Comparison of ENCODE assay signal across 15 cellular contexts in genomic region chrX:9134341-9134740, GRCh38.
DNase-seq lines count a peak whose midpoint lies in the region; ATAC-seq, FAIRE-seq and TF ChIP-seq lines count a peak whose summit lies in the region.
"Had no signal": no experiment of that assay in that cellular context is flagged by ENCODE, and none has a peak within 500 bp of the region (broad histone marks: within the 10 kb centered on the region; RNA-seq: fewer than 3 reads in every experiment).

No MANE protein-coding gene starts in this region.

- no peaks in the 10 kb centered on the region for H3K79me1 ChIP-seq in H1 (ENCODE audit: low read depth, low read length)

- no peak overlapping the region for H4K91ac ChIP-seq in H1 (replicated peaks; ENCODE audit: insufficient read length, low read length)

- H3K4me1 ChIP-seq in right atrium auricular region: no peaks in the 10 kb centered on the region
- H3K4me1 ChIP-seq in H1 (replicated peaks in 1 of 4; ENCODE audit: control insufficient read depth in 3 of 4, insufficient read depth in 4 of 4, low read length in 3 of 4): peaks cover 0 to 4% (median 1%) of the 10 kb centered on the region in 4 experiments; a peak in 2 of 7 replicates
- no peaks in the 10 kb centered on the region for H3K4me1 ChIP-seq in CD8-positive, alpha-beta T cell (ENCODE audit: insufficient read depth, low read length)
- H3K4me1 ChIP-seq: BLaER1, HAP-1 had no signal

- no peak overlapping the region for H2BK120ac ChIP-seq in H1 (replicated peaks; ENCODE audit: low read depth, low read length)

- H3K27me3 ChIP-seq in right atrium auricular region (no peaks in the 10 kb centered on the region), H1 (replicated peaks in 1 of 4; ENCODE audit: control insufficient read depth in 3 of 4, extremely low read depth in 1 of 4, insufficient read depth in 3 of 4, low read length in 3 of 4) (no peaks in the 10 kb centered on the region)
- H3K27me3 ChIP-seq in CD8-positive, alpha-beta T cell (ENCODE audit: insufficient read depth, low read length): no peaks in the 10 kb centered on the region
- H3K27me3 ChIP-seq: BLaER1 had no signal

- TF ChIP-seq POLR2A in H1 (IDR thresholded peaks at IDR 0.05; ENCODE audit: control extremely low read depth in 1 of 2, low read depth in 2 of 2, low read length in 2 of 2): no peak

- TF ChIP-seq RAD21 in H1 (IDR thresholded peaks at IDR 0.05 in 1 of 2, conservative IDR thresholded peaks at IDR 0.05 in 1 of 2; ENCODE audit: low read depth in 2 of 2, low read length in 2 of 2): no peak

- no peaks in the 10 kb centered on the region for H3K36me3 Mint-ChIP-seq in nephron (ENCODE audit: low read depth)
- no peaks in the 10 kb centered on the region for H3K36me3 Mint-ChIP-seq in CD8-positive, alpha-beta T cell
- H3K36me3 Mint-ChIP-seq: IgD-negative memory B cell had no signal

- H2BK5ac ChIP-seq in H1 (ENCODE audit: low read depth, low read length): no peak overlapping the region

- H3K27ac Mint-ChIP-seq in nephron: peak overlapping the region in 2 of 3 experiments; percentile 65 to 88
- no peak overlapping the region for H3K27ac Mint-ChIP-seq in CD8-positive, alpha-beta T cell
- H3K27ac Mint-ChIP-seq: IgD-negative memory B cell had no signal

- TF ChIP-seq EP300 in H1 (IDR thresholded peaks at IDR 0.05; ENCODE audit: borderline replicate concordance in 1 of 2, low read depth in 2 of 2, low read length in 2 of 2): no peak

- no peak overlapping the region for H3K4me3 ChIP-seq in right atrium auricular region
- H3K4me3 ChIP-seq in H1 (ENCODE audit: extremely low read depth in 1 of 4, insufficient read depth in 2 of 4, low read depth in 3 of 4, low read length in 4 of 4): no peak overlapping the region
- H3K4me3 ChIP-seq in CD8-positive, alpha-beta T cell (ENCODE audit: low read depth, low read length): no peak overlapping the region
- H3K4me3 ChIP-seq: BLaER1, HAP-1 had no signal

- no peaks in the 10 kb centered on the region for H3K79me2 ChIP-seq in H1 (ENCODE audit: control insufficient read depth in 1 of 2, insufficient read depth in 2 of 2, low read length in 2 of 2)

- CTCF ChIA-PET in H1 (lab: Charles Lee; ENCODE audit: partially characterized antibody): no interaction called here
- CTCF ChIA-PET in CD8-positive, alpha-beta T cell (lab: Charles Lee): no interaction called here
- CTCF ChIA-PET in RWPE1 (lab: Yijun Ruan, JAX): no interaction called here

- no peak overlapping the region for H3K14ac ChIP-seq in H1 (ENCODE audit: insufficient read length)

- DNase-seq in left ventricle myocardium superior: peak; percentile 18
- no peak for DNase-seq in right atrium auricular region (ENCODE audit: low spot score)
- no peak for DNase-seq in H1 (ENCODE audit: low read depth in 1 of 2, low spot score in 2 of 2)
- no peak for DNase-seq in CD8-positive, alpha-beta T cell
- no peak for DNase-seq in RWPE1 (ENCODE audit: low spot score)
- DNase-seq: AML-193, DMS53, GOT3 had no signal

- peaks cover 12% of the 10 kb centered on the region for H3K9me3 Mint-ChIP-seq in nephron
- peaks cover 4% of the 10 kb centered on the region for H3K9me3 Mint-ChIP-seq in CD8-positive, alpha-beta T cell

- H3K9ac ChIP-seq in H1 (replicated peaks in 1 of 4; ENCODE audit: extremely low read depth in 1 of 4, low read depth in 3 of 4, low read length in 3 of 4): no peak overlapping the region
- H3K9ac ChIP-seq: BLaER1 had no signal

- POLR2A ChIA-PET in H1 (lab: Charles Lee; ENCODE audit: partially characterized antibody) (no interaction called here), RWPE1 (lab: Yijun Ruan, JAX; ENCODE audit: low non-redundant PET) (no interaction called here)
- POLR2A ChIA-PET in CD8-positive, alpha-beta T cell (lab: Charles Lee): no interaction called here

- no peak overlapping the region for H3K4me2 ChIP-seq in H1 (ENCODE audit: insufficient read depth in 1 of 2, low read depth in 2 of 2, low read length in 2 of 2)
- H3K4me2 ChIP-seq: BLaER1 had no signal

- no peak overlapping the region for H2BK15ac ChIP-seq in H1 (ENCODE audit: low read length)

- H2BK12ac ChIP-seq in H1 (ENCODE audit: low read depth, low read length): peak overlapping the region; percentile 68; the same call in 1 of the 2 replicates

- no peaks in the 10 kb centered on the region for H4K20me1 ChIP-seq in H1 (replicated peaks in 1 of 2; ENCODE audit: control insufficient read depth in 1 of 2, insufficient read depth in 2 of 2, low read length in 2 of 2)
- H4K20me1 ChIP-seq: BLaER1 had no signal

- TF ChIP-seq CTCF in right atrium auricular region (IDR thresholded peaks at IDR 0.05) (no peak), H1 (IDR thresholded peaks at IDR 0.05; ENCODE audit: control extremely low read depth in 1 of 3, insufficient read depth in 1 of 3, low read depth in 1 of 3, low read length in 3 of 3) (no peak), nephron (IDR thresholded peaks at IDR 0.05; ENCODE audit: unreplicated experiment in 3 of 3) (no peak), RWPE1 (conservative IDR thresholded peaks at IDR 0.05; ENCODE audit: low read depth) (no peak)
- no peak for TF ChIP-seq CTCF in CD8-positive, alpha-beta T cell (IDR thresholded peaks at IDR 0.05)

- WGBS in H1 (ENCODE audit: extremely low coverage in 1 of 2, insufficient coverage in 1 of 2, insufficient read length in 1 of 2, insufficient replicate concordance in 2 of 2, low coverage in 1 of 2, low lambda C conversion rate in 2 of 2, missing lambda C conversion rate in 1 of 2), 2 experiments: 91% methylated on average over 5 of the region's 7 CpGs; no CpG with 5 or more reads in 1 of the 2 experiments

- H3K18ac ChIP-seq in H1 (ENCODE audit: extremely low read depth, low read length): peak overlapping the region; percentile 32; the same call in 1 of the 2 replicates

- H2AK5ac ChIP-seq in H1 (ENCODE audit: low read depth, low read length): no peak overlapping the region

- no peak overlapping the region for H3K56ac ChIP-seq in H1 (replicated peaks; ENCODE audit: insufficient read length, low read depth, low read length)

- H3K9me3 ChIP-seq in right atrium auricular region (no peaks in the 10 kb centered on the region), H1 (ENCODE audit: insufficient read depth in 2 of 2, low read depth in 1 of 2, low read length in 1 of 2) (no peaks in the 10 kb centered on the region)
- no peaks in the 10 kb centered on the region for H3K9me3 ChIP-seq in CD8-positive, alpha-beta T cell (ENCODE audit: low read length)
- H3K9me3 ChIP-seq: HAP-1 had no signal

- no peak overlapping the region for H4K8ac ChIP-seq in H1 (ENCODE audit: extremely low read depth, insufficient read depth, low read length)

- no peak overlapping the region for H2AFZ ChIP-seq in H1 (ENCODE audit: low read length)

- no peak overlapping the region for H4K5ac ChIP-seq in H1 (ENCODE audit: insufficient read length, low read depth, low read length)

- H2BK20ac ChIP-seq in H1 (ENCODE audit: low read length): no peak overlapping the region

- FAIRE-seq in H1 (lab: Jason Lieb, UNC): no peak
- FAIRE-seq: GM18507 had no signal

- intact Hi-C loops in left ventricle myocardium superior (cut with micrococcal nuclease): no loop called here
- intact Hi-C loops in CD8-positive, alpha-beta T cell (cut with DNase I, micrococcal nuclease): no loop called here

- peaks cover 30% of the 10 kb centered on the region for H3K4me1 Mint-ChIP-seq in nephron
- H3K4me1 Mint-ChIP-seq in CD8-positive, alpha-beta T cell (ENCODE audit: low read depth): no peaks in the 10 kb centered on the region

- no peak for ATAC-seq in left ventricle myocardium superior
- no peak for ATAC-seq in CD8-positive, alpha-beta T cell
- ATAC-seq in GM21723 (IDR thresholded peaks at IDR 0.05; ENCODE audit: unreplicated experiment): no peak

- no peaks in the 10 kb centered on the region for H3K27me3 Mint-ChIP-seq in nephron (ENCODE audit: low read depth)
- H3K27me3 Mint-ChIP-seq in CD8-positive, alpha-beta T cell (ENCODE audit: low read depth): no peaks in the 10 kb centered on the region

- H3K27ac ChIP-seq in right atrium auricular region (no peak overlapping the region), H1 (ENCODE audit: low read depth, low read length) (no peak overlapping the region), RWPE1 (no peak overlapping the region)
- no peak overlapping the region for H3K27ac ChIP-seq in CD8-positive, alpha-beta T cell (ENCODE audit: low read depth, low read length)
- H3K27ac ChIP-seq: 22Rv1, BLaER1 had no signal

- H3K4ac ChIP-seq in H1 (replicated peaks; ENCODE audit: insufficient read length, low read depth, low read length): no peak overlapping the region

- no peak overlapping the region for H3K23ac ChIP-seq in H1 (ENCODE audit: insufficient read length)

- no peaks in the 10 kb centered on the region for H3K36me3 ChIP-seq in right atrium auricular region
- H3K36me3 ChIP-seq in H1 (ENCODE audit: control insufficient read depth in 2 of 4, insufficient read depth in 4 of 4, low read length in 3 of 4): no peaks in the 10 kb centered on the region
- no peaks in the 10 kb centered on the region for H3K36me3 ChIP-seq in CD8-positive, alpha-beta T cell (ENCODE audit: insufficient read depth, low read length)
- H3K36me3 ChIP-seq: BLaER1, HAP-1 had no signal

- H3K23me2 ChIP-seq in H1 (ENCODE audit: low read depth, low read length): no peaks in the 10 kb centered on the region

- H3K4me3 Mint-ChIP-seq in nephron: no peak overlapping the region
- H3K4me3 Mint-ChIP-seq in CD8-positive, alpha-beta T cell: no peak overlapping the region
- H3K4me3 Mint-ChIP-seq: IgD-negative memory B cell had no signal

TF ChIP-seq in H1, 55 proteins besides CTCF, POLR2A, EP300 and RAD21:
- TF ChIP-seq SP2 (IDR thresholded peaks at IDR 0.05; ENCODE audit: low read length): no peak
- no peak for TF ChIP-seq BRCA1 (IDR thresholded peaks at IDR 0.05; ENCODE audit: low read depth, low read length)
- no peak for TF ChIP-seq EGR1 (IDR thresholded peaks at IDR 0.05; ENCODE audit: borderline replicate concordance, low read depth, low read length)
- no peak for TF ChIP-seq HDAC2 (IDR thresholded peaks at IDR 0.05; ENCODE audit: borderline replicate concordance in 1 of 2, low read depth in 2 of 2, low read length in 2 of 2)
